In the genomic region with DNA sequence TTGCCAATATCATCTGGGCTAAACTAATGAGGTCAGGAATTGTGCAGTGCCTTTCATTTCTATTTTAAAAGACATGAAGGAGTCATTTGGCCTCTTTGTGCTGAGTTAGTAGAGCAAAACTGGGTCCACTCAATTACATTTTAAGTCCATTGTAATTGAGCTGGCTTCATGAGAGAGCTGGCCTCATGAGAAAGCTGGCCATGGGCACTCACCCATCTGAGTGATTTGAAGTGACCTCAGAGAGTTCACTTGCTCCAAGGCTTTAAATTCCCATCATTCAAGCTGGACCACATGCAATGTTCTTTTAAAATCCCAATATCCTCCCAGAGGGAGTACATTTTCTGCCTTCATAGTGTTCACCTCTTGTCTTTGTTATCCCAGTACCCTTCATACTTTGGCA, we compare ENCODE assay signal across 21 cellular contexts.
"Had no signal": no experiment of that assay in that cellular context is flagged by ENCODE, and none has a peak within 500 bp of the region (broad histone marks: within the 10 kb centered on the region; RNA-seq: fewer than 3 reads in every experiment).

No MANE protein-coding gene starts in this region.

- H3K27ac ChIP-seq: RWPE1, SJCRH30 had no signal

- H3K36me3 ChIP-seq: SJCRH30 had no signal

- H3K27me3 ChIP-seq: SJCRH30 had no signal

- H3K4me3 ChIP-seq: SJCRH30 had no signal

- H3K9me3 ChIP-seq: SJCRH30 had no signal

- H3K4me1 ChIP-seq: SJCRH30 had no signal

- DNase-seq: KBM-7; MV-4-11; NCI-H1048; NCI-H1105; NCI-H1417; NCI-H1436 treated with DMSO at 0.1 percent for 48 hours; NCI-H1694; NCI-H1930; NCI-H2081; NCI-H2107; NCI-H2227 treated with DMSO at 0.1 percent for 48 hours; NCI-H524; NCI-H526 treated with DMSO at 0.1 percent for 48 hours; NCI-H748 treated with DMSO at 0.1 percent for 48 hours; NK-92 treated with Interleukin-12 subunit alpha and Interleukin-12 subunit beta, amount 100 ng/mL, for 24 hours; PC-3; SHP77; SJCRH30 had no signal

- ATAC-seq: Panc1, PC-3, SK-N-SH treated with all-trans-retinoic acid at 6 μM for 48 hours had no signal
